In the genomic region with DNA sequence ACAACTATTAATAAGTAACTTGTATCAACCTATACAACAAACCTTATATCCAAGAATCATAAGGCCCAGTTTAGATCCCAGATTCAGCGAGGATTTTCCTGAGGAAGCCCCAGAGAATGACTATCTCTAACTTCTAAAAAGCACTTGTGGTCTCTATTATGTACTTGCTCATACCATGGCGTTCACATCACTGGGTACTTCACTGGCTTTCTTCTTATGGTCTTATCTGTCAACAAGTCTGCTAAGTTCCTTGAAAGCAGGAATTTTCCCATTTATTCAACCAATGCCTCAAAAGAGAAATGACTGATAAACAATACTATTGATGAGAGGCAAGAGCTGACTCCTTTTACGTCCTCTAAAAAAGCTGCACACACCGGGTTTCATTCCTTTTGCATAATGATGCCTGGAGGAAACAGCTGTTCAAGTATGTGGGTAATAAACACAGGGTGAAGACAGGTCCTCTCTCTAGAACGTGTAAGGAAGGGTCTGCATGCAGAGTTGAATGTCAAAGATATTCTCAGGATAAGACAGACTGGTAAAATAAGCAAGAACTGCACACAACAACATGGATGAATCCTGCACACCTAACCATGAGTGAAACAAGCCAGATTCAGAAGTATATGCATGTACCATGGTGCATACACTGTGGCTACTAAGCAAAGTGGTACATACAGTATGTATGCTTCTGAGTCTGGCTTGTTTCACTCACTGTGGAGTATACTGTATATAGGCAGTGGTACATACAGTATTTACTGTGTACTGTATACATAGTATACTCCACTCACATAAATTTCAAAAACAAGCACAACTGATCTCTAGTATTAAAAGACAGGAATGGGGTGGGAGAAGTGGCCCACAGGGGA, we compare ENCODE assay signal across 13 cellular contexts. TPM values are rescaled to one million over a fixed set of nuclear protein-coding genes. Genes with fewer than 3 reads are reported as not detected.
A peak's percentile ranks its signal among the peaks of the same experiment; 100 is the strongest.
DNase-seq lines count a peak whose midpoint lies in the region; ATAC-seq lines count a peak whose summit lies in the region.
"Had no signal": no experiment of that assay in that cellular context is flagged by ENCODE, and none has a peak within 500 bp of the region (broad histone marks: within the 10 kb centered on the region; RNA-seq: fewer than 3 reads in every experiment).

No MANE protein-coding gene starts in this region.

- peak; percentile 46 for ATAC-seq in GM18870 (IDR thresholded peaks at IDR 0.05; ENCODE audit: unreplicated experiment)
- peak; percentile 60 for ATAC-seq in GM21529 (IDR thresholded peaks at IDR 0.05; ENCODE audit: unreplicated experiment)
- ATAC-seq in HG03159 (IDR thresholded peaks at IDR 0.05; ENCODE audit: unreplicated experiment): peak; percentile 57
- ATAC-seq in naive B cell (ENCODE audit: low read depth in 2 of 2): peak; percentile 18 to 32
- ATAC-seq: left colon, Panc1, upper lobe of right lung had no signal

- no peaks in the 10 kb centered on the region for H3K27me3 Mint-ChIP-seq in naive B cell
- H3K27me3 Mint-ChIP-seq: central memory CD8-positive, alpha-beta T cell had no signal

- peaks cover 59 to 82% (median 72%) of the 10 kb centered on the region in 3 donors for H3K4me1 Mint-ChIP-seq in naive B cell

- peaks cover 10 to 19% of the 10 kb centered on the region in 2 donors for H3K36me3 Mint-ChIP-seq in naive B cell

- peak overlapping the region in 7 of 8 donors; percentile 3 to 73 (median 43) for H3K4me3 Mint-ChIP-seq in naive B cell
- H3K4me3 Mint-ChIP-seq: central memory CD8-positive, alpha-beta T cell had no signal

- DNase-seq in naive B cell (no peak), NCI-H446 treated with DMSO at 0.1 percent for 48 hours (lab: John Stamatoyannopoulos, UW) (no peak), HPDE6-E6E7 (ENCODE audit: extremely low spot score) (no peak), HUDEP-2 (lab: John Stamatoyannopoulos, UW; ENCODE audit: unreplicated experiment in 76 of 76) (no peak), SIG-M5 (lab: John Stamatoyannopoulos, UW) (no peak)
- DNase-seq: activated T-cell treated with anti-CD3 and anti-CD28 coated beads, Interleukin-2, amount 50 U/mL, for 1 hour; left colon; upper lobe of right lung had no signal

- H3K9me3 Mint-ChIP-seq in naive B cell: no peaks in the 10 kb centered on the region
- H3K9me3 Mint-ChIP-seq: central memory CD8-positive, alpha-beta T cell had no signal

- H3K27ac Mint-ChIP-seq in naive B cell: peak overlapping the region in 1 of 6 donors; percentile 22

RNA-seq across cellular contexts. Expression of a gene that starts 6.9 kb away (rescaled TPM):
- 1 to 10 TPM; 1.9 to 3.3 (median 2.8) TPM for polyA plus RNA-seq in naive B cell (ENCODE audit: low read depth in 6 of 6)
